21 cellular contexts compared by ENCODE assay signal in the genomic region with DNA sequence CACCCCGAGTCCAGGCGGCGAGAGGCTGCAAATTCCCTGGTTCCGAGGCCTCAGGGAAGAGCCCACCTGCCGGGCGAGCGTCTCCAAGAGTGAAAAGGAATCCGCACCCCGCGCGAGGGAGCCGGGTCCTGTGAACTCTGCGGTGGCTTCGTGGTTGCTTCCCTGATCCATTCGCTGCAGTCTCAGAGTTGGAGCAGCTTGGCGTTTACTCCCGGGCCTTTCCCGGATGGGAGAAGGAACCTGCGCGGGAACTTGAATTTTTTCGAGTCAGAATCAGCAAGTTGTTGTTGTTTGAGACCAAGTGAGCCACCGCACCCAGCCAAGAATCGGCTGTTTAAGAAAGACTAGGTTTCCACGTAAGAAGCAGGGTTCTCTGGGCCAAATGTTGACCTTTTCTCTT. TPM values are rescaled to one million over a fixed set of nuclear protein-coding genes. Genes with fewer than 3 reads are reported as not detected.
DNase-seq lines count a peak whose midpoint lies in the region; ATAC-seq, FAIRE-seq and TF ChIP-seq lines count a peak whose summit lies in the region.
"Had no signal": no experiment of that assay in that cellular context is flagged by ENCODE, and none has a peak within 500 bp of the region (broad histone marks: within the 10 kb centered on the region; RNA-seq: fewer than 3 reads in every experiment).

No MANE protein-coding gene starts in this region.

- TF ChIP-seq CTCF in endothelial cell of umbilical vein (IDR thresholded peaks at IDR 0.05; ENCODE audit: extremely low read depth in 1 of 2, insufficient read depth in 1 of 2, low read depth in 1 of 2, low read length in 2 of 2) (no peak), sigmoid colon (IDR thresholded peaks at IDR 0.05) (no peak)
- no peak for TF ChIP-seq CTCF in CD4-positive, alpha-beta T cell (IDR thresholded peaks at IDR 0.05)

- H3K4me1 Mint-ChIP-seq in CD4-positive, alpha-beta T cell (ENCODE audit: low read depth) = no peaks in the 10 kb centered on the region
- H3K4me1 Mint-ChIP-seq: stimulated activated naive B cell treated with anti-CD40 and anti-IgM and Interleukin-4, amounts not matched to agents 10 μg/mL and 1 μg/mL and 100 μg/mL, for 72 hours had no signal

- intact Hi-C loops in endothelial cell of umbilical vein (cut with micrococcal nuclease) (no loop called here), sigmoid colon (cut with DNase I) (no loop called here)
- intact Hi-C loops in CD4-positive, alpha-beta T cell (cut with DNase I, micrococcal nuclease) = no loop called here

- TF ChIP-seq EP300 in sigmoid colon (IDR thresholded peaks at IDR 0.05) = no peak

- no peak overlapping the region for H3K4me3 Mint-ChIP-seq in CD4-positive, alpha-beta T cell
- H3K4me3 Mint-ChIP-seq: stimulated activated naive B cell treated with anti-CD40 and anti-IgM and Interleukin-4, amounts not matched to agents 10 μg/mL and 1 μg/mL and 100 μg/mL, for 72 hours had no signal

- H3K36me3 ChIP-seq in ACC112 (ENCODE audit: insufficient read depth, low read length) (no peaks in the 10 kb centered on the region), HUES6 (ENCODE audit: control insufficient read depth, insufficient read depth, low read length) (no peaks in the 10 kb centered on the region), endothelial cell of umbilical vein (ENCODE audit: control insufficient read depth in 2 of 2, extremely low read depth in 1 of 2, insufficient read depth in 2 of 2, low read length in 2 of 2) (no peaks in the 10 kb centered on the region), mesodermal cell (ENCODE audit: control insufficient read depth, insufficient read depth, low read length) (no peaks in the 10 kb centered on the region), sigmoid colon (no peaks in the 10 kb centered on the region)

- H3K4me2 ChIP-seq in endothelial cell of umbilical vein (ENCODE audit: insufficient read depth, low read length) = peak overlapping the region; percentile 35

- no TSS peak for BruUV-seq in endothelial cell of umbilical vein (replicated peaks; lab: Mats Ljungman, UMichigan)

- H3K9me3 ChIP-seq in HUES6 (ENCODE audit: control insufficient read depth, insufficient read depth, low read depth, low read length) (no peaks in the 10 kb centered on the region), endothelial cell of umbilical vein (replicated peaks; ENCODE audit: control insufficient read depth, insufficient read depth, low read length) (no peaks in the 10 kb centered on the region), mesodermal cell (ENCODE audit: control insufficient read depth, low read length) (no peaks in the 10 kb centered on the region), sigmoid colon (peaks cover 0 to 2% (median 0%) of the 10 kb centered on the region in 4 donors)
- H3K9me3 ChIP-seq in CD4-positive, alpha-beta T cell (ENCODE audit: control insufficient read depth, low read length) = peaks cover 3% of the 10 kb centered on the region

- TF ChIP-seq POLR2A in endothelial cell of umbilical vein (IDR thresholded peaks at IDR 0.05; ENCODE audit: low read depth, low read length) (no peak), sigmoid colon (IDR thresholded peaks at IDR 0.05) (no peak)

- no peak overlapping the region for H3K27ac ChIP-seq in ACC112 (ENCODE audit: low read depth, low read length)
- no peak overlapping the region for H3K27ac ChIP-seq in HUES6 (ENCODE audit: low read depth, low read length)
- no peak overlapping the region for H3K27ac ChIP-seq in endothelial cell of umbilical vein (ENCODE audit: insufficient read depth, low read depth, low read length)
- H3K27ac ChIP-seq in mesodermal cell (ENCODE audit: low read depth, low read length, severe bottlenecking) = no peak overlapping the region
- no peak overlapping the region for H3K27ac ChIP-seq in sigmoid colon
- H3K27ac ChIP-seq in CD4-positive, alpha-beta T cell (ENCODE audit: low read depth, low read length) = no peak overlapping the region

- H3K36me3 Mint-ChIP-seq in CD4-positive, alpha-beta T cell (ENCODE audit: low read depth) = no peaks in the 10 kb centered on the region
- H3K36me3 Mint-ChIP-seq: stimulated activated naive B cell treated with anti-CD40 and anti-IgM and Interleukin-4, amounts not matched to agents 10 μg/mL and 1 μg/mL and 100 μg/mL, for 72 hours had no signal

- H3K4me3 ChIP-seq in ACC112 (ENCODE audit: low read depth, low read length) (peak overlapping the region; percentile 59), HUES6 (ENCODE audit: low read depth, low read length) (peak overlapping the region; percentile 78), endothelial cell of umbilical vein (replicated peaks in 1 of 3; ENCODE audit: insufficient read depth in 1 of 3, low read depth in 1 of 3, low read length in 3 of 3) (no peak overlapping the region), mesodermal cell (ENCODE audit: extremely low read depth, insufficient read depth, low read length, poor library complexity, severe bottlenecking) (peak overlapping the region; percentile 22), sigmoid colon (no peak overlapping the region)

- dilution Hi-C loops in endothelial cell of umbilical vein (cut with MboI; ENCODE audit: extremely low pct_ligation_motif_present, low sequenced_read_pairs) = no loop called here

- peaks cover 96% of the 10 kb centered on the region for H3K27me3 Mint-ChIP-seq in CD4-positive, alpha-beta T cell

- no peaks in the 10 kb centered on the region for H3K9me1 ChIP-seq in endothelial cell of umbilical vein (replicated peaks; ENCODE audit: control insufficient read depth, extremely low read depth, insufficient read depth, low read length)

- no peak overlapping the region for H3K27ac Mint-ChIP-seq in CD4-positive, alpha-beta T cell
- H3K27ac Mint-ChIP-seq: stimulated activated naive B cell treated with anti-CD40 and anti-IgM and Interleukin-4, amounts not matched to agents 10 μg/mL and 1 μg/mL and 100 μg/mL, for 72 hours had no signal

- no peak overlapping the region for H2AFZ ChIP-seq in ACC112 (ENCODE audit: low read length, unreplicated experiment)
- H2AFZ ChIP-seq in endothelial cell of umbilical vein (ENCODE audit: low read depth, low read length) = no peak overlapping the region

- H3K79me2 ChIP-seq in ACC112 (ENCODE audit: control insufficient read depth, insufficient read depth, low read length, unreplicated experiment) (no peaks in the 10 kb centered on the region), endothelial cell of umbilical vein (ENCODE audit: control insufficient read depth, insufficient read depth, low read length) (no peaks in the 10 kb centered on the region)

- POLR2A ChIA-PET in endothelial cell of umbilical vein (lab: Charles Lee) = no interaction called here
- POLR2A ChIA-PET in CD4-positive, alpha-beta T cell (lab: Charles Lee) = interaction anchor here (0.6 kb wide), 2 partner anchors 252 to 932 kb away, joined by 3 read pairs; no protein-coding TSS in a partner anchor

- CTCF ChIA-PET in endothelial cell of umbilical vein (lab: Charles Lee) = interaction anchor here (1.6 kb wide), 1 partner anchor 9 kb away, joined by 3 read pairs; no protein-coding TSS in a partner anchor
- CTCF ChIA-PET in CD4-positive, alpha-beta T cell (lab: Charles Lee) = no interaction called here

- H4K20me1 ChIP-seq in endothelial cell of umbilical vein (replicated peaks; ENCODE audit: control insufficient read depth, extremely low read depth, insufficient read depth, low read length) = no peaks in the 10 kb centered on the region

- peaks cover 82% of the 10 kb centered on the region for H3K27me3 ChIP-seq in ACC112 (ENCODE audit: insufficient read depth, low read length)
- H3K27me3 ChIP-seq in HUES6 (ENCODE audit: control insufficient read depth, insufficient read depth, low read length) = no peaks in the 10 kb centered on the region
- peaks cover 6 to 11% of the 10 kb centered on the region in 2 experiments for H3K27me3 ChIP-seq in endothelial cell of umbilical vein (ENCODE audit: control insufficient read depth in 2 of 2, insufficient read depth in 2 of 2, low read length in 2 of 2)
- peaks cover 18 to 77% (median 22%) of the 10 kb centered on the region in 3 donors for H3K27me3 ChIP-seq in sigmoid colon
- peaks cover 80% of the 10 kb centered on the region for H3K27me3 ChIP-seq in CD4-positive, alpha-beta T cell (ENCODE audit: control insufficient read depth, insufficient read depth, low read length)

- FAIRE-seq in endothelial cell of umbilical vein (lab: Jason Lieb, UNC) = no peak
- FAIRE-seq: GM12891 had no signal

- H3K9me3 Mint-ChIP-seq in CD4-positive, alpha-beta T cell = no peaks in the 10 kb centered on the region

- H3K4me1 ChIP-seq in ACC112 (ENCODE audit: control insufficient read depth, insufficient read depth, low read length, unreplicated experiment) = no peaks in the 10 kb centered on the region
- no peaks in the 10 kb centered on the region for H3K4me1 ChIP-seq in HUES6 (ENCODE audit: control insufficient read depth, insufficient read depth, low read length)
- no peaks in the 10 kb centered on the region for H3K4me1 ChIP-seq in endothelial cell of umbilical vein (ENCODE audit: control insufficient read depth, extremely low read depth, insufficient read depth, low read length)
- H3K4me1 ChIP-seq in mesodermal cell (ENCODE audit: control insufficient read depth, insufficient read depth, low read length, poor library complexity, severe bottlenecking) = no peaks in the 10 kb centered on the region
- no peaks in the 10 kb centered on the region for H3K4me1 ChIP-seq in sigmoid colon

- peak overlapping the region; percentile 42 for H3K9ac ChIP-seq in HUES6 (ENCODE audit: low read length)
- no peak overlapping the region for H3K9ac ChIP-seq in endothelial cell of umbilical vein (replicated peaks; ENCODE audit: extremely low read depth, insufficient read depth, low read length)

- no peak for DNase-seq in endothelial cell of umbilical vein (ENCODE audit: low read depth, low spot score)
- DNase-seq in stimulated activated CD4-positive, alpha-beta T cell treated with anti-CD3 and anti-CD28 coated beads, Interleukin-12 subunit alpha, Interleukin-12 subunit beta, amount 100 ng/mL, for 4 hours = no peak
- no peak for DNase-seq in sigmoid colon
- no peak for DNase-seq in HK-2 (ENCODE audit: unreplicated experiment)
- no peak for DNase-seq in CD4-positive, alpha-beta T cell
- DNase-seq: activated CD8-positive, alpha-beta memory T cell treated with anti-CD3 and anti-CD28 coated beads for 24 hours; activated effector memory CD4-positive, alpha-beta T cell treated with Interleukin-2 at 50 U/mL for 16 hours; amniotic stem cell; GOT3; NCI-H2081 treated with DMSO at 0.1 percent for 48 hours; NCI-H748 treated with DMSO at 0.1 percent for 48 hours; occipital lobe; stimulated activated naive B cell treated with anti-CD40 and anti-IgM and Interleukin-4, amounts not matched to agents 10 μg/mL and 1 μg/mL and 100 μg/mL, for 72 hours; SW 1271 had no signal

- 8 to 9% methylated on average over 22 to 24 of the region's 24 CpGs for WGBS in mesodermal cell (ENCODE audit: insufficient coverage in 2 of 2), 2 experiments
- WGBS in sigmoid colon, 2 donors = 14 to 50% methylated on average over 24 of the region's 24 CpGs

- no peak for ATAC-seq in CD4-positive, alpha-beta T cell (ENCODE audit: poor library complexity)
- ATAC-seq: stimulated activated naive B cell treated with anti-CD40 and anti-IgM and Interleukin-4, amounts not matched to agents 10 μg/mL and 1 μg/mL and 100 μg/mL, for 72 hours had no signal

RNA-seq across cellular contexts. Expression of gene PRSS16, which starts 12.8 kb away (rescaled TPM):
- total RNA-seq in endothelial cell of umbilical vein (not detected in 2 replicates), sigmoid colon (not detected)
- polyA plus RNA-seq in endothelial cell of umbilical vein (not detected in 2 replicates), sigmoid colon (10 to 100 TPM; 13.3 to 28.7 (median 27.0) TPM)
- not detected in 2 replicates for polyA plus RNA-seq in endothelial cell of umbilical vein (2011; cell fraction: cytosol; rRNA removed)
- polyA plus RNA-seq in endothelial cell of umbilical vein (2011; cell fraction: nucleus; rRNA removed) = 0.16 TPM in 1 of 2 replicates, not detected in the other
- not detected in 2 replicates for polyA plus RNA-seq in endothelial cell of umbilical vein (2012)
- polyA minus RNA-seq in endothelial cell of umbilical vein = 1.3 TPM in 1 of 2 replicates, not detected in the other
- 0.72 TPM for polyA minus RNA-seq in endothelial cell of umbilical vein (2011; cell fraction: cytosol; rRNA and poly(A)+ RNA removed)
- not detected in 2 replicates for polyA minus RNA-seq in endothelial cell of umbilical vein (2011; cell fraction: nucleus; rRNA and poly(A)+ RNA removed)
- polyA plus RNA-seq in mesodermal cell (2013, experiment 1 of 2) = 1.4 TPM
- 1.5 TPM for polyA plus RNA-seq in mesodermal cell (2013, experiment 2 of 2)
- under 1 TPM; 0.69 to 0.98 TPM for total RNA-seq in CD4-positive, alpha-beta T cell
- total RNA-seq: lung microvascular endothelial cell, occipital lobe had no signal

RNA-seq across cellular contexts. Expression of gene POM121L2, which starts 51.7 kb away (rescaled TPM):
- total RNA-seq in endothelial cell of umbilical vein = not detected in 2 replicates
- polyA plus RNA-seq in endothelial cell of umbilical vein = not detected in 2 replicates
- polyA plus RNA-seq in endothelial cell of umbilical vein (2011; cell fraction: cytosol; rRNA removed) = not detected in 2 replicates
- not detected in 2 replicates for polyA plus RNA-seq in endothelial cell of umbilical vein (2011; cell fraction: nucleus; rRNA removed)
- polyA plus RNA-seq in endothelial cell of umbilical vein (2012) = not detected in 2 replicates
- polyA minus RNA-seq in endothelial cell of umbilical vein = not detected in 2 replicates
- polyA minus RNA-seq in endothelial cell of umbilical vein (2011; cell fraction: cytosol; rRNA and poly(A)+ RNA removed) = not detected
- not detected in 2 replicates for polyA minus RNA-seq in endothelial cell of umbilical vein (2011; cell fraction: nucleus; rRNA and poly(A)+ RNA removed)
- polyA plus RNA-seq in mesodermal cell (2013, experiment 1 of 2) = not detected
- not detected for polyA plus RNA-seq in mesodermal cell (2013, experiment 2 of 2)
- not detected for total RNA-seq in sigmoid colon
- not detected for polyA plus RNA-seq in sigmoid colon
- total RNA-seq in CD4-positive, alpha-beta T cell = not detected
- total RNA-seq: A673, lung microvascular endothelial cell, occipital lobe, urinary bladder had no signal

Comparison
In these comparisons a context has a peak if more than half of its experiments do, and no peak if none do; other contexts are left out.
1. H3K4me3 ChIP-seq: peak in ACC112 (single experiment), HUES6 (single experiment) and mesodermal cell (single experiment); none in endothelial cell of umbilical vein (0 of 3) and sigmoid colon (0 of 4).